8 cellular contexts compared by ENCODE assay signal in the genomic region with DNA sequence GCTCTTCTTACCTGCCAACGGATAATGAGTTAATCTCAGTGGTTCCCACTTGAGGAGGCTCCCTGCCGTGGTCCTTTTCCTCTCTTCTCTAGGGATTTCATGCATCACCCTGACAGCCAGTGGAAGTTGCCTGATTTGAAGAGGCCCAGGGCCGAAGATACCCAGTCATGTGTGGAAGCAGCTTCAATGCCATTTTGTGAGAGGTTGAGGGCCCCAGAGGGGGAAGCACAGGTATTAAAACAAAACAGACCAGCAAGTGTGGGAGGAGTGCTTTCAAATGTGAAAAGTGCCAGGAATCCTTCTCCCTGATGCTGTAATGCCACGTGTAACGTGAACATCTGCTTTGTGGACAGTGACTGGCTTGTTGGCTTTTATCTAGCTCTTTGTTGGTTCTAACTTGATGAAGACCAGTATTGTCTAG. TPM values are rescaled to one million over a fixed set of nuclear protein-coding genes. Genes with fewer than 3 reads are reported as not detected.
A peak's percentile ranks its signal among the peaks of the same experiment; 100 is the strongest.
DNase-seq lines count a peak whose midpoint lies in the region; ATAC-seq and TF ChIP-seq lines count a peak whose summit lies in the region.

No MANE protein-coding gene starts in this region.

- 30 to 56% (median 45%) methylated on average over 5 of the region's 5 CpGs for WGBS in stomach, 5 donors

- TF ChIP-seq EP300 in stomach (IDR thresholded peaks at IDR 0.05): no peak

- H3K4me3 ChIP-seq in left lung (peak overlapping the region; percentile 79 to 93), stomach (peak overlapping the region; percentile 86 to 98 (median 90))

- intact Hi-C loops in left lung (cut with DNase I) (no loop called here), stomach (cut with DNase I; ENCODE audit: low total_unique reads) (no loop called here)

- TF ChIP-seq POLR2A in stomach (IDR thresholded peaks at IDR 0.05): no peak

- no peaks in the 10 kb centered on the region for H3K27me3 Mint-ChIP-seq in T-helper 1 cell treated with Interleukin-12 subunit alpha and Interleukin-12 subunit beta and Interleukin-4 antibody, amounts not matched to agents 30 μg/mL and 1 μg/mL, for 36 hours (ENCODE audit: low read depth)
- no peaks in the 10 kb centered on the region for H3K27me3 Mint-ChIP-seq in activated naive CD4-positive, alpha-beta T cell treated with anti-CD3 and anti-CD28 coated beads, Interleukin-2, amount 50 U/mL, for 24 hours

- H3K36me3 ChIP-seq in left lung (no peaks in the 10 kb centered on the region), stomach (peaks cover 0 to 13% (median 0%) of the 10 kb centered on the region in 4 donors)

- H3K4me1 Mint-ChIP-seq in T-helper 1 cell treated with Interleukin-12 subunit alpha and Interleukin-12 subunit beta and Interleukin-4 antibody, amounts not matched to agents 30 μg/mL and 1 μg/mL, for 36 hours (ENCODE audit: low read depth): peaks cover 33% of the 10 kb centered on the region
- peaks cover 69% of the 10 kb centered on the region for H3K4me1 Mint-ChIP-seq in activated naive CD4-positive, alpha-beta T cell treated with anti-CD3 and anti-CD28 coated beads, Interleukin-2, amount 50 U/mL, for 24 hours

- H3K27me3 ChIP-seq in left lung (no peaks in the 10 kb centered on the region), stomach (no peaks in the 10 kb centered on the region)

- H3K36me3 Mint-ChIP-seq in T-helper 1 cell treated with Interleukin-12 subunit alpha and Interleukin-12 subunit beta and Interleukin-4 antibody, amounts not matched to agents 30 μg/mL and 1 μg/mL, for 36 hours (ENCODE audit: low read depth): peaks cover 7% of the 10 kb centered on the region
- peaks cover 3% of the 10 kb centered on the region for H3K36me3 Mint-ChIP-seq in activated naive CD4-positive, alpha-beta T cell treated with anti-CD3 and anti-CD28 coated beads, Interleukin-2, amount 50 U/mL, for 24 hours

- no peaks in the 10 kb centered on the region for H3K9me3 Mint-ChIP-seq in T-helper 1 cell treated with Interleukin-12 subunit alpha and Interleukin-12 subunit beta and Interleukin-4 antibody, amounts not matched to agents 30 μg/mL and 1 μg/mL, for 36 hours
- no peaks in the 10 kb centered on the region for H3K9me3 Mint-ChIP-seq in activated naive CD4-positive, alpha-beta T cell treated with anti-CD3 and anti-CD28 coated beads, Interleukin-2, amount 50 U/mL, for 24 hours

- peak overlapping the region; percentile 100 for H3K27ac Mint-ChIP-seq in T-helper 1 cell treated with Interleukin-12 subunit alpha and Interleukin-12 subunit beta and Interleukin-4 antibody, amounts not matched to agents 30 μg/mL and 1 μg/mL, for 36 hours
- peak overlapping the region; percentile 85 for H3K27ac Mint-ChIP-seq in activated naive CD4-positive, alpha-beta T cell treated with anti-CD3 and anti-CD28 coated beads, Interleukin-2, amount 50 U/mL, for 24 hours

- H3K4me1 ChIP-seq in left lung (peaks cover 0 to 67% of the 10 kb centered on the region in 2 donors), stomach (peaks cover 36 to 85% (median 72%) of the 10 kb centered on the region in 4 donors)

- ATAC-seq in left lung (no peak), HG03520 (IDR thresholded peaks at IDR 0.05; ENCODE audit: unreplicated experiment) (no peak), HG02870 (IDR thresholded peaks at IDR 0.05; ENCODE audit: unreplicated experiment) (no peak), HG03139 (IDR thresholded peaks at IDR 0.05; ENCODE audit: unreplicated experiment) (no peak)

- peak overlapping the region; percentile 97 for H3K4me3 Mint-ChIP-seq in T-helper 1 cell treated with Interleukin-12 subunit alpha and Interleukin-12 subunit beta and Interleukin-4 antibody, amounts not matched to agents 30 μg/mL and 1 μg/mL, for 36 hours
- H3K4me3 Mint-ChIP-seq in activated naive CD4-positive, alpha-beta T cell treated with anti-CD3 and anti-CD28 coated beads, Interleukin-2, amount 50 U/mL, for 24 hours: peak overlapping the region; percentile 97

- DNase-seq in T-helper 1 cell (no peak), left lung (no peak), stomach (no peak)

- peak overlapping the region; percentile 89 to 98 for H3K27ac ChIP-seq in left lung
- H3K27ac ChIP-seq in stomach: peak overlapping the region; percentile 55 to 98 (median 95)

- no peaks in the 10 kb centered on the region for H3K9me3 ChIP-seq in left lung
- H3K9me3 ChIP-seq in stomach: no peaks in the 10 kb centered on the region

- no peak for TF ChIP-seq CTCF in left lung (IDR thresholded peaks at IDR 0.05)
- no peak for TF ChIP-seq CTCF in stomach (IDR thresholded peaks at IDR 0.05)

RNA-seq across cellular contexts. Expression of a gene that starts 1.5 kb away (rescaled TPM):
- total RNA-seq in left lung (10 to 100 TPM; 27.7 to 49.5 TPM), stomach (10 to 100 TPM in 4 of 5 donors, under 1 TPM in 1; 0.29 to 57.5 (median 32.1) TPM)
- 1 to 10 TPM; 2.3 to 7.5 (median 5.0) TPM for polyA plus RNA-seq in stomach

RNA-seq across cellular contexts. Expression of a gene that starts 53.5 kb away (rescaled TPM):
- total RNA-seq in left lung (10 to 100 TPM; 10.9 to 14.1 TPM), stomach (10 to 100 TPM in 2 of 5 donors, 1 to 10 TPM in 2, under 1 TPM in 1; 0.87 to 31.2 (median 8.8) TPM)
- 1 to 10 TPM; 2.3 to 2.9 (median 2.4) TPM for polyA plus RNA-seq in stomach

RNA-seq across cellular contexts. Expression of a gene that starts 56.2 kb away (rescaled TPM):
- total RNA-seq in left lung: 100 to 1,000 TPM in 1 of 2 donors, 10 to 100 TPM in 1; 86.0 to 111 TPM
- 10 to 100 TPM; 36.2 to 98.7 (median 71.0) TPM for total RNA-seq in stomach
- 10 to 100 TPM; 13.7 to 27.3 (median 20.6) TPM for polyA plus RNA-seq in stomach
